13 cellular contexts compared by ENCODE assay signal in genomic region chr2:105369009-105369408, GRCh38. TPM values are rescaled to one million over a fixed set of nuclear protein-coding genes. Genes with fewer than 3 reads are reported as not detected.
"Had no signal": no experiment of that assay in that cellular context is flagged by ENCODE, and none has a peak within 500 bp of the region (broad histone marks: within the 10 kb centered on the region; RNA-seq: fewer than 3 reads in every experiment).

No MANE protein-coding gene starts in this region.

- DNase-seq: foreskin keratinocyte, small intestine had no signal

- H3K4me3 ChIP-seq: colonic mucosa, esophagus muscularis mucosa, gastroesophageal sphincter, ovary, psoas muscle, right lobe of liver, thoracic aorta, tibial nerve, upper lobe of left lung, uterus had no signal

- H3K9me3 ChIP-seq: colonic mucosa, esophagus muscularis mucosa, gastroesophageal sphincter, ovary, psoas muscle, right lobe of liver, thoracic aorta, tibial nerve, upper lobe of left lung, uterus had no signal

- H3K4me1 ChIP-seq: colonic mucosa had no signal

- H3K27me3 ChIP-seq: colonic mucosa, esophagus muscularis mucosa, foreskin keratinocyte, gastroesophageal sphincter, ovary, right lobe of liver, tibial nerve, upper lobe of left lung, uterus had no signal

- H3K36me3 ChIP-seq: ovary, right lobe of liver, uterus had no signal

- H3K27ac ChIP-seq: colonic mucosa, esophagus muscularis mucosa, foreskin keratinocyte, gastroesophageal sphincter, psoas muscle, right lobe of liver, thoracic aorta, tibial nerve, upper lobe of left lung, uterus had no signal

RNA-seq across cellular contexts. Expression of gene FHL2, which starts 29.8 kb away (rescaled TPM):
- total RNA-seq: naive thymus-derived CD8-positive, alpha-beta T cell had no signal
